Comparison of ENCODE assay signal across 8 cellular contexts in the genomic region with DNA sequence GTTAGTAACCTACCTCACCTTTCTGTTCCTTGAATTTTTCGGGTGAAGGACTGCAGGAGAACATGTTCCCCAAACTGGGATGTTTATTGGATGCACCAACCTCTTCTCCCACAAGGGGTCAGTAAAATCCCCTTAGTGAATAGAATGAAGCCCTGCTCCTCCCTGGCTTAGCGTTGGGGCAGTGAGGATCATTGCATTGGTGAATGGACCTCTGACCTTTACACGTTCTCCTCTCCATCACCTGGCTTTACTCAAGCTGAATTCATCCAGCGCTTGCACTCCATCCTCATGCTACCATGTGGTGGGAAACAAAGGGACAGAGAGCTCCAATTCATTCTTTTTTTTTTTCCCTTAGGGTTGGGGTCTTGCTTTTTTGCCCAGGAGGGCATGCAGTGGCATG.
DNase-seq lines count a peak whose midpoint lies in the region; ATAC-seq lines count a peak whose summit lies in the region.

No MANE protein-coding gene starts in this region.

- no peak overlapping the region for H3K9ac ChIP-seq in trophoblast cell (ENCODE audit: low read length)

- no peak overlapping the region for H2BK12ac ChIP-seq in trophoblast cell (ENCODE audit: low read length)

- H4K12ac ChIP-seq in trophoblast cell (ENCODE audit: low read depth, low read length), result no peak overlapping the region

- H3K36me3 ChIP-seq in trophoblast cell (ENCODE audit: control insufficient read depth in 1 of 2, insufficient read depth in 2 of 2, low read length in 2 of 2), result no peaks in the 10 kb centered on the region

- WGBS in trophoblast cell (ENCODE audit: extremely low coverage, insufficient coverage, insufficient read length), result no CpG with 5 or more reads among the region's 4 CpGs

- H3K4me1 ChIP-seq in trophoblast cell (ENCODE audit: control insufficient read depth in 1 of 2, insufficient read depth in 2 of 2, low read length in 2 of 2), result no peaks in the 10 kb centered on the region

- peak; percentile 58 for ATAC-seq in GM19025 (IDR thresholded peaks at IDR 0.05; ENCODE audit: low read depth, unreplicated experiment)

- H3K79me2 ChIP-seq in trophoblast cell (ENCODE audit: control insufficient read depth, insufficient read depth, low read length, poor library complexity), result no peaks in the 10 kb centered on the region

- H3K23ac ChIP-seq in trophoblast cell (ENCODE audit: low read length), result no peak overlapping the region

- no peak overlapping the region for H4K8ac ChIP-seq in trophoblast cell (ENCODE audit: low read depth, low read length)

- no peak overlapping the region for H3K14ac ChIP-seq in trophoblast cell (ENCODE audit: low read length)

- DNase-seq in NCI-H2171 treated with DMSO at 0.1 percent for 48 hours (lab: John Stamatoyannopoulos, UW) (peak; percentile 1), NCI-H2171 (lab: John Stamatoyannopoulos, UW) (no peak), HT-29 (ENCODE audit: low spot score) (peak; percentile 74), SW480 (ENCODE audit: low spot score) (peak; percentile 40), foreskin melanocyte (peak; percentile 29), trophoblast cell (peak; percentile 31 to 75), middle frontal gyrus (ENCODE audit: extremely low spot score, low spot score) (no peak)

- no peak overlapping the region for H2BK120ac ChIP-seq in trophoblast cell (ENCODE audit: insufficient read depth, low read length, poor library complexity)

- no peak overlapping the region for H2BK5ac ChIP-seq in trophoblast cell (ENCODE audit: low read depth, low read length, poor library complexity)

- H2AK5ac ChIP-seq in trophoblast cell (ENCODE audit: low read length), result no peak overlapping the region

- no peak overlapping the region for H3K27ac ChIP-seq in trophoblast cell (ENCODE audit: low read depth, low read length)

- no peak overlapping the region for H3K4ac ChIP-seq in trophoblast cell (ENCODE audit: low read depth, low read length)

- H3K4me3 ChIP-seq in trophoblast cell (ENCODE audit: low read depth, low read length), result no peak overlapping the region

- no peaks in the 10 kb centered on the region for H3K27me3 ChIP-seq in trophoblast cell (ENCODE audit: insufficient read depth, low read length)

- H3K9me3 ChIP-seq in trophoblast cell (ENCODE audit: insufficient read depth, low read depth, low read length), result peaks cover 2% of the 10 kb centered on the region

- H3K18ac ChIP-seq in trophoblast cell (ENCODE audit: low read length), result no peak overlapping the region

- no peak overlapping the region for H2AFZ ChIP-seq in trophoblast cell (ENCODE audit: insufficient read depth, low read length, poor library complexity)

- H3K79me1 ChIP-seq in trophoblast cell (ENCODE audit: low read length), result no peaks in the 10 kb centered on the region

- H3K4me2 ChIP-seq in trophoblast cell (ENCODE audit: low read length), result no peak overlapping the region

- H4K91ac ChIP-seq in trophoblast cell (ENCODE audit: low read depth, low read length), result no peak overlapping the region

Comparison
In these comparisons a context has a peak if more than half of its experiments do, and no peak if none do; other contexts are left out.
1. DNase-seq: peak in NCI-H2171 treated with DMSO at 0.1 percent for 48 hours (single experiment), HT-29 (single experiment), SW480 (single experiment), foreskin melanocyte (single experiment) and trophoblast cell (2 of 2); none in NCI-H2171 (single experiment) and middle frontal gyrus (single experiment).